1 cellular context compared by ENCODE assay signal in the genomic region with DNA sequence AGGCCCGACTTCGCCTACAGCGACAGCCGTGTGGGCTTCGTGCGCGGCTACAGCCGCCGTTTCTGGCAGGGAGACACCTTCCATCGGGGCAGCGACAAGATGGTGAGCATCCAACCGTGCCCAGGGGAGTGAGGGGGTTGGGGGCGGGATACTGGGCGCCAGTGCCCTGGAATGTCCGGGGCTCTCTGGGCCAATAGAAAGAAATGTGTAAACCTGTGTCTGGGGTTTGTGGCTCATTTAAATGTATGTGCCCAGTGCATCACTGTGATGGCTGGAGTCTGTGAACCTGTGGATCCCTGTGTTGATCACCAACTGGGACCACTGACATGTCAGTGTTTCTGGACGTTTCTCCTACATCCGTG.
TF ChIP-seq lines count a peak whose summit lies in the region.

No MANE protein-coding gene starts in this region.

TF ChIP-seq in K562, 482 proteins besides CTCF, POLR2A, EP300 and RAD21:
- TF ChIP-seq ARID1B (IDR thresholded peaks at IDR 0.05) (0 out of 2 replicates have a peak, but pooled peaks have one; percentile 16), HDAC1 (IDR thresholded peaks at IDR 0.05) (0 out of 4 replicates have a peak, but pooled peaks of 1 of the 2 experiments have one; percentile 4), ELF2 (CRISPR knock-in tag; IDR thresholded peaks at IDR 0.05) (no peak), POLR2B (IDR thresholded peaks at IDR 0.05; ENCODE audit: low read depth, partially characterized antibody) (peak; percentile 9), ZZZ3 (IDR thresholded peaks at IDR 0.05) (no peak)
- TF ChIP-seq, protein P1, sequence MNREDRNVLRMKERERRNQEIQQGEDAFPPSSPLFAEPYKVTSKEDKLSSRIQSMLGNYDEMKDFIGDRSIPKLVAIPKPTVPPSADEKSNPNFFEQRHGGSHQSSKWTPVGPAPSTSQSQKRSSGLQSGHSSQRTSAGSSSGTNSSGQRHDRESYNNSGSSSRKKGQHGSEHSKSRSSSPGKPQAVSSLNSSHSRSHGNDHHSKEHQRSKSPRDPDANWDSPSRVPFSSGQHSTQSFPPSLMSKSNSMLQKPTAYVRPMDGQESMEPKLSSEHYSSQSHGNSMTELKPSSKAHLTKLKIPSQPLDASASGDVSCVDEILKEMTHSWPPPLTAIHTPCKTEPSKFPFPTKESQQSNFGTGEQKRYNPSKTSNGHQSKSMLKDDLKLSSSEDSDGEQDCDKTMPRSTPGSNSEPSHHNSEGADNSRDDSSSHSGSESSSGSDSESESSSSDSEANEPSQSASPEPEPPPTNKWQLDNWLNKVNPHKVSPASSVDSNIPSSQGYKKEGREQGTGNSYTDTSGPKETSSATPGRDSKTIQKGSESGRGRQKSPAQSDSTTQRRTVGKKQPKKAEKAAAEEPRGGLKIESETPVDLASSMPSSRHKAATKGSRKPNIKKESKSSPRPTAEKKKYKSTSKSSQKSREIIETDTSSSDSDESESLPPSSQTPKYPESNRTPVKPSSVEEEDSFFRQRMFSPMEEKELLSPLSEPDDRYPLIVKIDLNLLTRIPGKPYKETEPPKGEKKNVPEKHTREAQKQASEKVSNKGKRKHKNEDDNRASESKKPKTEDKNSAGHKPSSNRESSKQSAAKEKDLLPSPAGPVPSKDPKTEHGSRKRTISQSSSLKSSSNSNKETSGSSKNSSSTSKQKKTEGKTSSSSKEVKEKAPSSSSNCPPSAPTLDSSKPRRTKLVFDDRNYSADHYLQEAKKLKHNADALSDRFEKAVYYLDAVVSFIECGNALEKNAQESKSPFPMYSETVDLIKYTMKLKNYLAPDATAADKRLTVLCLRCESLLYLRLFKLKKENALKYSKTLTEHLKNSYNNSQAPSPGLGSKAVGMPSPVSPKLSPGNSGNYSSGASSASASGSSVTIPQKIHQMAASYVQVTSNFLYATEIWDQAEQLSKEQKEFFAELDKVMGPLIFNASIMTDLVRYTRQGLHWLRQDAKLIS (CRISPR knock-in tag; IDR thresholded peaks at IDR 0.05), result 0 out of 2 replicates have a peak, but pooled peaks have one; percentile 1
- TF ChIP-seq, protein P2, sequence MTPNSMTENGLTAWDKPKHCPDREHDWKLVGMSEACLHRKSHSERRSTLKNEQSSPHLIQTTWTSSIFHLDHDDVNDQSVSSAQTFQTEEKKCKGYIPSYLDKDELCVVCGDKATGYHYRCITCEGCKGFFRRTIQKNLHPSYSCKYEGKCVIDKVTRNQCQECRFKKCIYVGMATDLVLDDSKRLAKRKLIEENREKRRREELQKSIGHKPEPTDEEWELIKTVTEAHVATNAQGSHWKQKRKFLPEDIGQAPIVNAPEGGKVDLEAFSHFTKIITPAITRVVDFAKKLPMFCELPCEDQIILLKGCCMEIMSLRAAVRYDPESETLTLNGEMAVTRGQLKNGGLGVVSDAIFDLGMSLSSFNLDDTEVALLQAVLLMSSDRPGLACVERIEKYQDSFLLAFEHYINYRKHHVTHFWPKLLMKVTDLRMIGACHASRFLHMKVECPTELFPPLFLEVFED (CRISPR knock-in tag; conservative IDR thresholded peaks at IDR 0.05), result no peak
